ENCODE assay signal across 9 cellular contexts in genomic region chr11:9577551-9577950, GRCh38. TPM values are rescaled to one million over a fixed set of nuclear protein-coding genes. Genes with fewer than 3 reads are reported as not detected.
DNase-seq lines count a peak whose midpoint lies in the region; ATAC-seq and TF ChIP-seq lines count a peak whose summit lies in the region.
"Had no signal": no experiment of that assay in that cellular context is flagged by ENCODE, and none has a peak within 500 bp of the region (broad histone marks: within the 10 kb centered on the region; RNA-seq: fewer than 3 reads in every experiment).

No MANE protein-coding gene starts in this region.

- no peak overlapping the region for H3K27ac ChIP-seq in AG04450 (ENCODE audit: low read depth, low read length)
- H3K27ac ChIP-seq in HUES64 (ENCODE audit: low read depth, low read length) = no peak overlapping the region

- H3K9me3 ChIP-seq in AG04450 (ENCODE audit: control insufficient read depth, insufficient read depth, low read length) = no peaks in the 10 kb centered on the region; the same call in 1 of the 2 replicates
- no peaks in the 10 kb centered on the region for H3K9me3 ChIP-seq in HUES64 (ENCODE audit: insufficient read depth, low read depth, low read length)
- H3K9me3 ChIP-seq in mucosa of stomach (ENCODE audit: control insufficient read depth, low read length) = no peaks in the 10 kb centered on the region

- intact Hi-C loops in MCF 10A (cut with micrococcal nuclease) = loop anchor here (1.0 kb wide), 1 partner anchor 36 kb away; no protein-coding TSS in a partner anchor

- peak overlapping the region; percentile 99 for H3K27ac Mint-ChIP-seq in MCF 10A (ENCODE audit: low read depth, unreplicated experiment)

- peak overlapping the region; percentile 79 for H3K4me3 Mint-ChIP-seq in MCF 10A (ENCODE audit: unreplicated experiment)

- peaks cover 71% of the 10 kb centered on the region for H3K36me3 ChIP-seq in HUES64 (ENCODE audit: insufficient read depth, low read length)
- H3K36me3 ChIP-seq in mucosa of stomach (ENCODE audit: control insufficient read depth, insufficient read depth, low read length) = no peaks in the 10 kb centered on the region

- DNase-seq in AG04450 (ENCODE audit: low read depth, low spot score) (no peak), MCF 10A (ENCODE audit: unreplicated experiment) (peak; percentile 56), GM10248 (ENCODE audit: extremely low spot score) (no peak), NCI-H2081 treated with DMSO at 0.1 percent for 48 hours (lab: John Stamatoyannopoulos, UW) (no peak)
- no peak for DNase-seq in stimulated activated naive CD4-positive, alpha-beta T cell (lab: John Stamatoyannopoulos, UW)
- DNase-seq: KG1 had no signal

- POLR2A ChIA-PET in AG04450 (lab: Yijun Ruan, JAX) = interaction anchor here (1.0 kb wide), 1 partner anchor 36 kb away, joined by 3 read pairs; no protein-coding TSS in a partner anchor
- POLR2A ChIA-PET in MCF 10A (lab: Yijun Ruan, JAX) = interaction anchor here (0.6 to 8.4 kb wide), 28 partner anchors 13 to 912 kb away, joined by 3 to 214 read pairs (median 4); partner anchors contain the start of genes ADM, RPL27A, SWAP70 and TRIM66
- POLR2A ChIA-PET in GM10248 (lab: Yijun Ruan, JAX) = interaction anchor here (1.1 kb wide), 1 partner anchor 24 kb away, joined by 3 read pairs; no protein-coding TSS in a partner anchor

- H3K36me3 Mint-ChIP-seq in MCF 10A (ENCODE audit: insufficient read depth, unreplicated experiment) = peaks cover 77% of the 10 kb centered on the region

- no peak for TF ChIP-seq CTCF in AG04450 (IDR thresholded peaks at IDR 0.05; ENCODE audit: low read depth, low read length)
- TF ChIP-seq CTCF in MCF 10A (IDR thresholded peaks at IDR 0.05; ENCODE audit: unreplicated experiment) = no peak
- TF ChIP-seq CTCF in GM10248 (IDR thresholded peaks at IDR 0.05; ENCODE audit: control extremely low read depth, extremely low read depth, low read depth, missing control alignments) = no peak

- ATAC-seq in HG03442 (IDR thresholded peaks at IDR 0.05; ENCODE audit: unreplicated experiment) = no peak

- peaks cover 6% of the 10 kb centered on the region for H3K4me1 Mint-ChIP-seq in MCF 10A (ENCODE audit: insufficient read depth, unreplicated experiment)

- no TSS peak for BruUV-seq in MCF 10A (replicated peaks; lab: Mats Ljungman, UMichigan)

- H3K4me3 ChIP-seq in AG04450 (ENCODE audit: low read depth, low read length) (peak overlapping the region; percentile 82), HUES64 (ENCODE audit: low read length) (peak overlapping the region; percentile 83), mucosa of stomach (ENCODE audit: low read length) (no peak overlapping the region)

- CTCF ChIA-PET in AG04450 (lab: Charles Lee) = interaction anchor here (0.5 to 2.6 kb wide), 5 partner anchors 36 to 172 kb away, joined by 4 to 15 read pairs (median 11); no protein-coding TSS in a partner anchor
- CTCF ChIA-PET in MCF 10A (lab: Yijun Ruan, JAX) = interaction anchor here (0.6 to 2.9 kb wide), 9 partner anchors 9 to 726 kb away, joined by 3 to 28 read pairs (median 4); no protein-coding TSS in a partner anchor
- CTCF ChIA-PET in GM10248 (lab: Yijun Ruan, JAX) = interaction anchor here (1.2 to 4.2 kb wide), 7 partner anchors 11 to 172 kb away, joined by 4 to 27 read pairs (median 10); partner anchors contain the start of gene ZNF143

- WGBS in HUES64 = 84% methylated on average over 7 of the region's 7 CpGs

- H3K9me3 Mint-ChIP-seq in MCF 10A (ENCODE audit: unreplicated experiment) = no peaks in the 10 kb centered on the region

- H3K9ac ChIP-seq in HUES64 (ENCODE audit: low read depth, low read length) (peak overlapping the region; percentile 96; the same call in 1 of the 2 replicates), mucosa of stomach (ENCODE audit: low read length) (peak overlapping the region; percentile 25)

- peaks cover 26% of the 10 kb centered on the region for H3K4me1 ChIP-seq in HUES64 (ENCODE audit: insufficient read depth, low read length)
- H3K4me1 ChIP-seq in mucosa of stomach (ENCODE audit: control insufficient read depth, insufficient read depth, low read length) = peaks cover 5% of the 10 kb centered on the region

- H3K27me3 Mint-ChIP-seq in MCF 10A (ENCODE audit: insufficient read depth, unreplicated experiment) = no peaks in the 10 kb centered on the region

- H3K27me3 ChIP-seq in AG04450 (ENCODE audit: control insufficient read depth, insufficient read depth, low read length) (no peaks in the 10 kb centered on the region), HUES64 (ENCODE audit: insufficient read depth, low read length) (no peaks in the 10 kb centered on the region), mucosa of stomach (ENCODE audit: control insufficient read depth, insufficient read depth, low read length) (no peaks in the 10 kb centered on the region)

RNA-seq across cellular contexts. Expression of gene WEE1, which starts 4.1 kb away (rescaled TPM):
- 27.2 and 44.8 TPM in 2 replicates for polyA plus RNA-seq in AG04450 (2011; rRNA removed)
- polyA minus RNA-seq in AG04450 (2011; rRNA and poly(A)+ RNA removed) = 13.4 and 20.3 TPM in 2 replicates
- polyA plus RNA-seq in HUES64 (2013, experiment 1 of 2) = 63.0 TPM
- 64.2 TPM for polyA plus RNA-seq in HUES64 (2013, experiment 2 of 2)
- 28.7 and 34.5 TPM in 2 replicates for total RNA-seq in MCF 10A (2022)
